ENCODE assay signal across 23 cellular contexts in genomic region chr16:26930776-26931175, GRCh38.
DNase-seq lines count a peak whose midpoint lies in the region; TF ChIP-seq lines count a peak whose summit lies in the region.
"Had no signal": no experiment of that assay in that cellular context is flagged by ENCODE, and none has a peak within 500 bp of the region (broad histone marks: within the 10 kb centered on the region; RNA-seq: fewer than 3 reads in every experiment).

No MANE protein-coding gene starts in this region.

- TF ChIP-seq RAD21 in neural cell (conservative IDR thresholded peaks at IDR 0.05), result no peak

- no peaks in the 10 kb centered on the region for H3K79me2 ChIP-seq in neural cell (replicated peaks; ENCODE audit: insufficient read depth, low read length)

- no peaks in the 10 kb centered on the region for H3F3A ChIP-seq in neural cell (ENCODE audit: insufficient read depth, low read length, poor library complexity, severe bottlenecking)

- H3K36me3 ChIP-seq in neural cell (ENCODE audit: insufficient read depth, low read length), result no peaks in the 10 kb centered on the region
- H3K36me3 ChIP-seq: BE2C, BLaER1 had no signal

- no peak overlapping the region for H2AFZ ChIP-seq in neural cell (ENCODE audit: low read depth, low read length)

- no peak overlapping the region for H3K9ac ChIP-seq in neural cell (ENCODE audit: low read length)
- H3K9ac ChIP-seq: BLaER1 had no signal

- no peak for TF ChIP-seq CTCF in neural cell (IDR thresholded peaks at IDR 0.05; ENCODE audit: poor library complexity, severe bottlenecking)

- peak overlapping the region; percentile 27 for H3K4me2 ChIP-seq in neural cell (ENCODE audit: low read length)
- H3K4me2 ChIP-seq: BLaER1 had no signal

- peak overlapping the region; percentile 21 for H3K27ac ChIP-seq in neural cell (ENCODE audit: low read length)
- H3K27ac ChIP-seq: BLaER1 had no signal

- peak; percentile 49 for TF ChIP-seq EP300 in neural cell (conservative IDR thresholded peaks at IDR 0.05; ENCODE audit: poor library complexity, severe bottlenecking)

- DNase-seq in NCI-H748 (lab: John Stamatoyannopoulos, UW; ENCODE audit: unreplicated experiment), result peak; percentile 3
- DNase-seq in NCI-H748 treated with DMSO at 0.1 percent for 48 hours (lab: John Stamatoyannopoulos, UW), result no peak
- DNase-seq in retina, result peak; percentile 75
- no peak for DNase-seq in posterior cingulate gyrus
- DNase-seq in HuH-7 (ENCODE audit: low spot score), result no peak
- DNase-seq: 8988T; ACHN; BE2C; C1 segment of cervical spinal cord; CD4-positive, alpha-beta memory T cell; CD4-positive, CD25-positive, alpha-beta regulatory T cell; CD8-positive, alpha-beta memory T cell; COR-L47; DMS 273 treated with DMSO at 0.1 percent for 48 hours; DMS153; DMS53; DMS79; DND-41; EL; GDM1 had no signal

- H4K20me1 ChIP-seq in neural cell (ENCODE audit: insufficient read depth), result no peaks in the 10 kb centered on the region
- H4K20me1 ChIP-seq: BLaER1 had no signal

- H3K9me2 ChIP-seq in neural cell (ENCODE audit: insufficient read depth, low read length), result no peaks in the 10 kb centered on the region

- H3K27me3 ChIP-seq in neural cell (ENCODE audit: insufficient read depth, low read depth, low read length), result no peaks in the 10 kb centered on the region
- H3K27me3 ChIP-seq: BE2C, BLaER1 had no signal

- intact Hi-C loops in posterior cingulate gyrus (cut with DNase I), result no loop called here

- H3K9me3 ChIP-seq in neural cell (ENCODE audit: low read length), result no peaks in the 10 kb centered on the region
- H3K9me3 ChIP-seq: BE2C had no signal

- no peak overlapping the region for H3K4me3 ChIP-seq in neural cell (ENCODE audit: low read length)
- H3K4me3 ChIP-seq: BLaER1, GM12878 had no signal

TF ChIP-seq in neural cell, 6 proteins besides CTCF, POLR2A, EP300 and RAD21:
- TF ChIP-seq REST (IDR thresholded peaks at IDR 0.05; ENCODE audit: borderline replicate concordance) (no peak), POLR2AphosphoS5 (IDR thresholded peaks at IDR 0.05) (peak; percentile 14)
TF ChIP-seq in neural cell: peak in this region for 1.

Comparison
In these comparisons a context has a peak if more than half of its experiments do, and no peak if none do; other contexts are left out.
1. DNase-seq: peak in NCI-H748 (single experiment) and retina (single experiment); none in NCI-H748 treated with DMSO at 0.1 percent for 48 hours (single experiment), posterior cingulate gyrus (0 of 10) and HuH-7 (single experiment).